Comparison of ENCODE assay signal across 19 cellular contexts in the genomic region with DNA sequence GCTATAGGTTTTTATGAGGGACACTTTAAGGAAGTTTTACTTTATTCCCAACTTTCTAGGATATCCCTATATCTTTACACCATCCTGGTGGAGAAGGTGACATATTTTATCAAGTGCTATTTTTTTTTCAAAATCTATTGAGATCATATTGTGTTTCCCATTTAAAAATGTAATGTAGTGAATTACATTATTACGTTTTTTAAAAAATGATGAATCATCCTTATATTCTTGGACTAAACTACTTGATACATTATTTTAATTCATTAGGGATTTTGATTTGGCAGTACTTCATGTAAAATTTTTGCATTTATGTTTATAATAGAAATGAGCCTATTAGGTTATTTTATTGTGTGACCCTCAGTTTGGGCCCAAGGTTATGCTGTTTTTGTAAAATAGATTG. TPM values are rescaled to one million over a fixed set of nuclear protein-coding genes. Genes with fewer than 3 reads are reported as not detected.
DNase-seq lines count a peak whose midpoint lies in the region; ATAC-seq, FAIRE-seq and TF ChIP-seq lines count a peak whose summit lies in the region.
"Had no signal": no experiment of that assay in that cellular context is flagged by ENCODE, and none has a peak within 500 bp of the region (broad histone marks: within the 10 kb centered on the region; RNA-seq: fewer than 3 reads in every experiment).

No MANE protein-coding gene starts in this region.

- TF ChIP-seq RAD21 in K562 (CRISPR knock-in tag; conservative IDR thresholded peaks at IDR 0.05 in 1 of 2, IDR thresholded peaks at IDR 0.05 in 1 of 2), result no peak

- no peaks in the 10 kb centered on the region for H3K9me3 ChIP-seq in Karpas-422 (ENCODE audit: low read length)
- H3K9me3 ChIP-seq in K562 (replicated peaks; ENCODE audit: control insufficient read depth, insufficient read depth, low read depth, low read length), result no peaks in the 10 kb centered on the region
- no peaks in the 10 kb centered on the region for H3K9me3 ChIP-seq in smooth muscle cell (replicated peaks; ENCODE audit: low read depth)
- H3K9me3 ChIP-seq: BE2C, HAP-1 had no signal

- H3K36me3 ChIP-seq in Karpas-422 (ENCODE audit: insufficient read depth, low read length), result peaks cover 74% of the 10 kb centered on the region
- peaks cover 6% of the 10 kb centered on the region; the same call in 1 of the 3 replicates for H3K36me3 ChIP-seq in K562 (ENCODE audit: control insufficient read depth, insufficient read depth, low read length)
- no peaks in the 10 kb centered on the region for H3K36me3 ChIP-seq in smooth muscle cell (ENCODE audit: low read depth)
- H3K36me3 ChIP-seq: BE2C, HAP-1 had no signal

- FAIRE-seq in A204.1 (lab: Jason Lieb, UNC) (peak; percentile 39), K562 (lab: Jason Lieb, UNC) (no peak)
- FAIRE-seq: GM12878, GM18507, H1, HepG2, HTR-8/SVneo had no signal

- H3K79me2 ChIP-seq in Karpas-422 (ENCODE audit: low read length), result peaks cover 88% of the 10 kb centered on the region
- H3K79me2 ChIP-seq in K562 (ENCODE audit: control insufficient read depth, insufficient read depth, low read length), result peaks cover 85% of the 10 kb centered on the region
- peaks cover 54% of the 10 kb centered on the region for H3K79me2 ChIP-seq in smooth muscle cell (ENCODE audit: low read depth)

- ATAC-seq in K562, result no peak
- ATAC-seq in GM19395 (IDR thresholded peaks at IDR 0.05; ENCODE audit: unreplicated experiment), result no peak
- ATAC-seq in left colon, result no peak
- ATAC-seq: GM12878, HepG2 had no signal

- H3K27me3 ChIP-seq in Karpas-422 (ENCODE audit: low read length), result no peaks in the 10 kb centered on the region
- H3K27me3 ChIP-seq in K562 (ENCODE audit: control insufficient read depth in 2 of 2, insufficient read depth in 2 of 2, low read length in 2 of 2), result no peaks in the 10 kb centered on the region
- peaks cover 6% of the 10 kb centered on the region for H3K27me3 ChIP-seq in smooth muscle cell (ENCODE audit: low read depth)

- no peaks in the 10 kb centered on the region for H3K9me2 ChIP-seq in Karpas-422 (replicated peaks; ENCODE audit: insufficient read depth, low read length)

- no peak for TF ChIP-seq EP300 in K562 (IDR thresholded peaks at IDR 0.05; ENCODE audit: low read length)

- POLR2A ChIA-PET in K562 (lab: Yijun Ruan, JAX), result interaction anchor here (0.6 kb wide), 2 partner anchors 42 to 65 kb away, joined by 3 read pairs; no protein-coding TSS in a partner anchor

- intact Hi-C loops in K562 (cut with micrococcal nuclease), result no loop called here
- intact Hi-C loops in left colon (cut with DNase I, micrococcal nuclease), result no loop called here

- TF ChIP-seq POLR2A in K562 (conservative IDR thresholded peaks at IDR 0.05), result no peak

- no peak for TF ChIP-seq CTCF in K562 (IDR thresholded peaks at IDR 0.05 in 2 of 3, conservative IDR thresholded peaks at IDR 0.05 in 1 of 3; ENCODE audit: insufficient read depth in 2 of 3, low read depth in 1 of 3, low read length in 3 of 3)
- no peak for TF ChIP-seq CTCF in smooth muscle cell (IDR thresholded peaks at IDR 0.05; ENCODE audit: borderline replicate concordance, insufficient read depth, poor library complexity, severe bottlenecking)

- CTCF ChIA-PET in K562 (lab: Yijun Ruan, JAX; ENCODE audit: low intra/inter-chr PET ratio), result interaction anchor here (0.6 kb wide), 1 partner anchor 267 kb away, joined by 3 read pairs; no protein-coding TSS in a partner anchor

- H3K9ac ChIP-seq in Karpas-422 (ENCODE audit: low read length) (no peak overlapping the region), K562 (ENCODE audit: insufficient read depth in 1 of 2, low read depth in 2 of 2, low read length in 2 of 2) (peak overlapping the region in 1 of 2 experiments; percentile 59; a peak in 1 of 4 replicates), smooth muscle cell (ENCODE audit: low read depth) (no peak overlapping the region)

- no peaks in the 10 kb centered on the region for H3K9me1 ChIP-seq in K562 (ENCODE audit: control insufficient read depth, insufficient read depth, low read length)

- H3K4me1 ChIP-seq in Karpas-422 (ENCODE audit: low read length), result peaks cover 59% of the 10 kb centered on the region
- H3K4me1 ChIP-seq in K562 (replicated peaks in 1 of 2; ENCODE audit: control insufficient read depth in 2 of 2, insufficient read depth in 2 of 2, low read length in 2 of 2), result peaks cover 8 to 34% of the 10 kb centered on the region in 2 experiments; a peak in 4 of 5 replicates
- H3K4me1 ChIP-seq in smooth muscle cell (ENCODE audit: low read depth), result peaks cover 14% of the 10 kb centered on the region

- no peaks in the 10 kb centered on the region for H3F3A ChIP-seq in smooth muscle cell (ENCODE audit: low read depth)

- peaks cover 34% of the 10 kb centered on the region for H4K20me1 ChIP-seq in Karpas-422 (ENCODE audit: insufficient read depth, low read depth, low read length)
- H4K20me1 ChIP-seq in K562 (replicated peaks; ENCODE audit: control insufficient read depth, insufficient read depth, low read length), result peaks cover 6% of the 10 kb centered on the region; the same call in 1 of the 2 replicates
- H4K20me1 ChIP-seq in smooth muscle cell (ENCODE audit: low read depth), result no peaks in the 10 kb centered on the region

- no peak for DNase-seq in Karpas-422
- DNase-seq in K562 (ENCODE audit: extremely low read depth in 1 of 4, low spot score in 3 of 4), result no peak
- DNase-seq in smooth muscle cell (lab: John Stamatoyannopoulos, UW; ENCODE audit: unreplicated experiment), result no peak
- DNase-seq in ureter (ENCODE audit: low spot score), result no peak
- no peak for DNase-seq in left colon
- DNase-seq: BE2C; CD4-positive, alpha-beta memory T cell; DMS153; DND-41 had no signal

- in situ Hi-C loops in K562 (cut with MboI), result no loop called here

- H2AFZ ChIP-seq in Karpas-422 (ENCODE audit: low read length) (no peak overlapping the region), K562 (ENCODE audit: low read depth, low read length) (no peak overlapping the region), smooth muscle cell (ENCODE audit: low read depth) (no peak overlapping the region)

- 22% methylated on average over 1 of the region's 1 CpG for WGBS in K562 (ENCODE audit: insufficient coverage, low coverage, missing lambda C conversion rate)
- 97% methylated on average over 1 of the region's 1 CpG for WGBS in smooth muscle cell (ENCODE audit: low lambda C conversion rate)

- H3K27ac ChIP-seq in Karpas-422 (ENCODE audit: low read length) (peak overlapping the region; percentile 85), K562 (ENCODE audit: extremely low read depth, low read depth, low read length) (peak overlapping the region; percentile 51; the same call in 2 of the 3 replicates), smooth muscle cell (ENCODE audit: low read depth) (no peak overlapping the region)
- H3K27ac ChIP-seq: 22Rv1, C4-2B had no signal

- no TSS peak for BruUV-seq in K562 (replicated peaks; lab: Mats Ljungman, UMichigan)

- H3K4me3 ChIP-seq in Karpas-422 (ENCODE audit: low read length) (peak overlapping the region; percentile 92), K562 (no peak overlapping the region), smooth muscle cell (no peak overlapping the region)
- H3K4me3 ChIP-seq: GM12878, HAP-1 had no signal

- peak overlapping the region; percentile 95 for H3K4me2 ChIP-seq in Karpas-422 (ENCODE audit: low read depth, low read length, poor library complexity, severe bottlenecking)
- H3K4me2 ChIP-seq in K562 (ENCODE audit: insufficient read depth, low read length), result no peak overlapping the region
- peak overlapping the region; percentile 10 for H3K4me2 ChIP-seq in smooth muscle cell

RNA-seq across cellular contexts. Expression of a gene that starts 4.0 kb away (rescaled TPM):
- 134 and 164 TPM in 2 replicates for total RNA-seq in Karpas-422 (2014; rRNA removed; shearing (Covaris generic); ENCODE audit: low replicate concordance)
- total RNA-seq in K562 (2011; cell fraction: chromatin; rRNA removed; ENCODE audit: low replicate concordance), result 41.8 and 56.7 TPM in 2 replicates
- total RNA-seq in K562 (2011; cell fraction: nucleolus; rRNA removed), result 52.4 and 57.4 TPM in 2 replicates
- total RNA-seq in K562 (2011; cell fraction: nucleoplasm; rRNA removed), result 60.9 and 68.8 TPM in 2 replicates
- 37.1 and 38.5 TPM in 2 replicates for total RNA-seq in K562 (2014; rRNA removed)
- 37.0 and 39.7 TPM in 2 replicates for total RNA-seq in K562 (2014; rRNA removed; fragmentation: Illumina TruSeq; extraction: Trizol)
- 22.3 and 26.0 TPM in 2 replicates for total RNA-seq in K562 (2015; rRNA removed; fragmentation: Illumina TruSeq; extraction: Trizol)
- 46.3 and 52.9 TPM in 2 replicates for total RNA-seq in K562 (2021)
- 42.1 and 54.9 TPM in 2 replicates for polyA plus RNA-seq in K562 (2011; rRNA removed)
- polyA plus RNA-seq in K562 (2011; cell fraction: cytosol; rRNA removed), result 27.6 and 38.7 TPM in 2 replicates
- polyA plus RNA-seq in K562 (2011; cell fraction: nucleus; rRNA removed), result 13.4 and 15.0 TPM in 2 replicates
- polyA plus RNA-seq in K562 (2012), result 22.3 and 31.3 TPM in 2 replicates
- polyA plus RNA-seq in K562 (2014; fragmentation: Illumina TruSeq; extraction: Trizol), result 26.6 and 34.6 TPM in 2 replicates
- 10 to 100 TPM; 42.0 to 57.5 TPM for polyA plus RNA-seq in K562 (2014; fragmentation: Nextera tagmentation; extraction: Ambion mirVana)
- 26.4 and 30.9 TPM in 2 replicates for polyA plus RNA-seq in K562 (2014; rRNA removed)
- polyA minus RNA-seq in K562 (2011; rRNA and poly(A)+ RNA removed), result 61.1 and 62.1 TPM in 2 replicates
- polyA minus RNA-seq in K562 (2011; cell fraction: cytosol; rRNA and poly(A)+ RNA removed), result 45.0 and 51.4 TPM in 2 replicates
- polyA minus RNA-seq in K562 (2011; cell fraction: nucleus; rRNA and poly(A)+ RNA removed), result 42.4 and 53.4 TPM in 2 replicates
- 22.9 and 28.4 TPM in 2 replicates for total RNA-seq in smooth muscle cell
- 15.9 and 18.7 TPM in 2 replicates for polyA plus RNA-seq in smooth muscle cell
- total RNA-seq in ureter, result 11.1 TPM
- total RNA-seq in left colon, result 10 to 100 TPM; 21.7 to 25.7 TPM

RNA-seq across cellular contexts. Expression of a gene that starts 36.1 kb away (rescaled TPM):
- 4.1 and 18.4 TPM in 2 replicates for total RNA-seq in Karpas-422 (2014; rRNA removed; shearing (Covaris generic); ENCODE audit: low replicate concordance)
- 1.8 and 2.1 TPM in 2 replicates for total RNA-seq in K562 (2011; cell fraction: chromatin; rRNA removed; ENCODE audit: low replicate concordance)
- total RNA-seq in K562 (2011; cell fraction: nucleolus; rRNA removed), result 0.92 and 1.0 TPM in 2 replicates
- 0.95 and 1.1 TPM in 2 replicates for total RNA-seq in K562 (2011; cell fraction: nucleoplasm; rRNA removed)
- total RNA-seq in K562 (2014; rRNA removed) (not detected in 2 replicates), K562 (2014; rRNA removed; fragmentation: Illumina TruSeq; extraction: Trizol) (0.86 and 1.7 TPM in 2 replicates), K562 (2015; rRNA removed; fragmentation: Illumina TruSeq; extraction: Trizol) (0.25 TPM in 1 of 2 replicates, not detected in the other), K562 (2021) (0.51 and 0.89 TPM in 2 replicates), smooth muscle cell (0.49 TPM in 1 of 2 replicates, not detected in the other), ureter (not detected), left colon (not detected)
- polyA plus RNA-seq in K562 (2011; rRNA removed) (1.2 and 1.5 TPM in 2 replicates), K562 (2014; fragmentation: Illumina TruSeq; extraction: Trizol) (0.74 and 0.94 TPM in 2 replicates), K562 (2014; fragmentation: Nextera tagmentation; extraction: Ambion mirVana) (1 to 10 TPM; 2.9 to 3.7 TPM), K562 (2014; rRNA removed) (0.21 and 0.47 TPM in 2 replicates), smooth muscle cell (0.39 and 0.59 TPM in 2 replicates)
- polyA plus RNA-seq in K562 (2011; cell fraction: cytosol; rRNA removed), result 0.77 and 1.6 TPM in 2 replicates
- polyA plus RNA-seq in K562 (2011; cell fraction: nucleus; rRNA removed), result 0.48 and 1.4 TPM in 2 replicates
- polyA plus RNA-seq in K562 (2012), result 0.82 and 1.0 TPM in 2 replicates
- 0.81 and 1.4 TPM in 2 replicates for polyA minus RNA-seq in K562 (2011; rRNA and poly(A)+ RNA removed)
- polyA minus RNA-seq in K562 (2011; cell fraction: cytosol; rRNA and poly(A)+ RNA removed), result not detected in 2 replicates
- polyA minus RNA-seq in K562 (2011; cell fraction: nucleus; rRNA and poly(A)+ RNA removed), result not detected in 2 replicates
- total RNA-seq: CD4-positive, alpha-beta memory T cell; HepG2 had no signal
- polyA plus RNA-seq: CD4-positive, alpha-beta memory T cell had no signal
